28 cellular contexts compared by ENCODE assay signal in genomic region chr9:26870292-26870691, GRCh38. TPM values are rescaled to one million over a fixed set of nuclear protein-coding genes. Genes with fewer than 3 reads are reported as not detected.
DNase-seq lines count a peak whose midpoint lies in the region; ATAC-seq and TF ChIP-seq lines count a peak whose summit lies in the region.
"Had no signal": no experiment of that assay in that cellular context is flagged by ENCODE, and none has a peak within 500 bp of the region (broad histone marks: within the 10 kb centered on the region; RNA-seq: fewer than 3 reads in every experiment).

No MANE protein-coding gene starts in this region.

- no peak overlapping the region for H3K27ac Mint-ChIP-seq in glutamatergic neuron (ENCODE audit: unreplicated experiment)
- H3K27ac Mint-ChIP-seq: activated CD4-positive, alpha-beta T cell treated with anti-CD3 and anti-CD28 coated beads for 36 hours; activated T-cell treated with anti-CD3 and anti-CD28 coated beads, Interleukin-2, amount 50 U/mL, for 24 hours; CD4-positive, CD25-positive, alpha-beta regulatory T cell; stimulated activated memory B cell treated with anti-CD40 and anti-IgM and Interleukin-4, amounts not matched to agents 10 μg/mL and 1 μg/mL and 100 μg/mL, for 72 hours had no signal

- no peaks in the 10 kb centered on the region for H3K9me3 ChIP-seq in mucosa of descending colon
- H3K9me3 ChIP-seq: gastroesophageal sphincter, vagina had no signal

- peak; percentile 40 for ATAC-seq in mucosa of descending colon
- no peak for ATAC-seq in GM21390 (IDR thresholded peaks at IDR 0.05; ENCODE audit: unreplicated experiment)
- ATAC-seq: activated CD4-positive, alpha-beta T cell treated with anti-CD3 and anti-CD28 coated beads for 36 hours; gastroesophageal sphincter; HCT116; left lobe of liver; stimulated activated memory B cell treated with anti-CD40 and anti-IgM and Interleukin-4, amounts not matched to agents 10 μg/mL and 1 μg/mL and 100 μg/mL, for 72 hours had no signal

- no peaks in the 10 kb centered on the region for H3K9me3 Mint-ChIP-seq in glutamatergic neuron (ENCODE audit: unreplicated experiment)
- H3K9me3 Mint-ChIP-seq: activated T-cell treated with anti-CD3 and anti-CD28 coated beads, Interleukin-2, amount 50 U/mL, for 24 hours; CD4-positive, CD25-positive, alpha-beta regulatory T cell; central memory CD8-positive, alpha-beta T cell; nephron; stimulated activated memory B cell treated with anti-CD40 and anti-IgM and Interleukin-4, amounts not matched to agents 10 μg/mL and 1 μg/mL and 100 μg/mL, for 72 hours had no signal

- no peaks in the 10 kb centered on the region for H3K4me1 ChIP-seq in mucosa of descending colon (ENCODE audit: low read depth)
- H3K4me1 ChIP-seq: gastroesophageal sphincter, vagina had no signal

- H3K4me3 Mint-ChIP-seq in glutamatergic neuron (ENCODE audit: unreplicated experiment): no peak overlapping the region
- H3K4me3 Mint-ChIP-seq: activated CD4-positive, alpha-beta T cell treated with anti-CD3 and anti-CD28 coated beads for 36 hours; activated T-cell treated with anti-CD3 and anti-CD28 coated beads, Interleukin-2, amount 50 U/mL, for 24 hours; CD4-positive, CD25-positive, alpha-beta regulatory T cell; central memory CD8-positive, alpha-beta T cell; nephron; stimulated activated memory B cell treated with anti-CD40 and anti-IgM and Interleukin-4, amounts not matched to agents 10 μg/mL and 1 μg/mL and 100 μg/mL, for 72 hours had no signal

- no peaks in the 10 kb centered on the region for H3K4me1 Mint-ChIP-seq in glutamatergic neuron (ENCODE audit: low read depth, unreplicated experiment)
- H3K4me1 Mint-ChIP-seq: activated CD4-positive, alpha-beta T cell treated with anti-CD3 and anti-CD28 coated beads for 36 hours; nephron; stimulated activated memory B cell treated with anti-CD40 and anti-IgM and Interleukin-4, amounts not matched to agents 10 μg/mL and 1 μg/mL and 100 μg/mL, for 72 hours had no signal

- H3K27me3 Mint-ChIP-seq in glutamatergic neuron (ENCODE audit: unreplicated experiment): no peaks in the 10 kb centered on the region
- H3K27me3 Mint-ChIP-seq: activated CD4-positive, alpha-beta T cell treated with anti-CD3 and anti-CD28 coated beads for 36 hours; activated T-cell treated with anti-CD3 and anti-CD28 coated beads, Interleukin-2, amount 50 U/mL, for 24 hours; CD4-positive, CD25-positive, alpha-beta regulatory T cell; central memory CD8-positive, alpha-beta T cell; stimulated activated memory B cell treated with anti-CD40 and anti-IgM and Interleukin-4, amounts not matched to agents 10 μg/mL and 1 μg/mL and 100 μg/mL, for 72 hours had no signal

- no peaks in the 10 kb centered on the region for H3K36me3 ChIP-seq in mucosa of descending colon (ENCODE audit: low read depth)
- H3K36me3 ChIP-seq: vagina had no signal

- intact Hi-C loops in mucosa of descending colon (cut with DNase I, micrococcal nuclease): no loop called here

- H3K4me3 ChIP-seq in fibroblast of mammary gland (ENCODE audit: control insufficient read depth, low read depth, low read length): no peak overlapping the region
- no peak overlapping the region for H3K4me3 ChIP-seq in mucosa of descending colon
- H3K4me3 ChIP-seq: gastroesophageal sphincter, PC-9, vagina had no signal

- TF ChIP-seq CTCF in fibroblast of mammary gland (conservative IDR thresholded peaks at IDR 0.05; ENCODE audit: control insufficient read depth, insufficient read depth, low read depth, low read length): no peak
- no peak for TF ChIP-seq CTCF in mucosa of descending colon (IDR thresholded peaks at IDR 0.05)
- no peak for TF ChIP-seq CTCF in glutamatergic neuron (IDR thresholded peaks at IDR 0.05; ENCODE audit: partially characterized antibody, unreplicated experiment)

- DNase-seq in ELR (ENCODE audit: low read depth): peak; percentile 45
- peak; percentile 62 for DNase-seq in amniotic epithelial cell (ENCODE audit: low read depth)
- DNase-seq in fibroblast of mammary gland (ENCODE audit: low read depth): peak; percentile 56
- DNase-seq in mucosa of descending colon: no peak
- DNase-seq in NCI-H446 treated with DMSO at 0.1 percent for 48 hours (lab: John Stamatoyannopoulos, UW): no peak
- no peak for DNase-seq in glutamatergic neuron
- DNase-seq in hippocampal formation (lab: John Stamatoyannopoulos, UW): no peak
- DNase-seq: activated CD4-positive, alpha-beta T cell treated with anti-CD3 and anti-CD28 coated beads for 36 hours; activated CD8-positive, alpha-beta memory T cell treated with anti-CD3 and anti-CD28 coated beads for 24 hours; activated T-cell treated with anti-CD3 and anti-CD28 coated beads, Interleukin-2, amount 50 U/mL, for 24 hours; CD4-positive, CD25-positive, alpha-beta regulatory T cell; erythroblast; GF-D8; midbrain; NCI-H1048; NCI-H2029; NCI-H345; PC-9; SIG-M5; stimulated activated CD4-positive, alpha-beta T cell treated with anti-CD3 and anti-CD28 coated beads, Interleukin-1b, Interleukin-23, amount 100 ng/mL, for 48 hours had no signal

- H3K36me3 Mint-ChIP-seq in glutamatergic neuron (ENCODE audit: unreplicated experiment): no peaks in the 10 kb centered on the region

RNA-seq across cellular contexts. Expression of gene CAAP1, which starts 22.3 kb away (rescaled TPM):
- total RNA-seq in mucosa of descending colon: 10 to 100 TPM; 22.2 to 34.5 (median 23.7) TPM
- total RNA-seq in glutamatergic neuron (ENCODE audit: unreplicated experiment): 14.3 TPM

Comparison
In these comparisons a context has a peak if more than half of its experiments do, and no peak if none do; other contexts are left out.
1. DNase-seq: peak in ELR (single experiment), amniotic epithelial cell (single experiment) and fibroblast of mammary gland (single experiment); none in mucosa of descending colon (0 of 3), NCI-H446 treated with DMSO at 0.1 percent for 48 hours (single experiment), glutamatergic neuron (single experiment) and hippocampal formation (0 of 2).